In genomic region chr3:72237679-72238320, GRCh38 we compare ENCODE assay signal across 26 cellular contexts.
DNase-seq lines count a peak whose midpoint lies in the region; ATAC-seq and TF ChIP-seq lines count a peak whose summit lies in the region.
"Had no signal": no experiment of that assay in that cellular context is flagged by ENCODE, and none has a peak within 500 bp of the region (broad histone marks: within the 10 kb centered on the region; RNA-seq: fewer than 3 reads in every experiment).

No MANE protein-coding gene starts in this region.

- H3K27me3 Mint-ChIP-seq in nephron (ENCODE audit: low read depth), result peaks cover 16% of the 10 kb centered on the region
- H3K27me3 Mint-ChIP-seq: activated CD8-positive, alpha-beta memory T cell treated with anti-CD3 and anti-CD28 coated beads, Interleukin-2, amount 10 ng/mL, durations not matched to agents 7 days and 5 days; CD4-positive, alpha-beta T cell had no signal

- CTCF ChIA-PET in HEK293T (lab: Yijun Ruan, JAX), result no interaction called here

- peak; percentile 61 for DNase-seq in AG08395 (ENCODE audit: low spot score)
- DNase-seq in amniotic epithelial cell (ENCODE audit: low read depth), result peak; percentile 26
- peak; percentile 62 for DNase-seq in fibroblast of gingiva (ENCODE audit: low read depth)
- no peak for DNase-seq in activated CD4-positive, CD25-positive, alpha-beta regulatory T cell treated with anti-CD3 and anti-CD28 coated beads, Interleukin-2, amount 50 U/mL, for 72 hours
- DNase-seq in HEK293T (ENCODE audit: extremely low spot score), result no peak
- DNase-seq: activated CD4-positive, alpha-beta T cell treated with anti-CD3 and anti-CD28 coated beads, Interleukin-2, amount 50 U/mL, for 1 hour; activated CD8-positive, alpha-beta memory T cell treated with anti-CD3 and anti-CD28 coated beads, Interleukin-2, amount 10 ng/mL, durations not matched to agents 7 days and 5 days; activated naive CD4-positive, alpha-beta T cell treated with anti-CD3 and anti-CD28 coated beads, Interleukin-2, amount 10 ng/mL, durations not matched to agents 7 days and 5 days; activated T-cell treated with anti-CD3 and anti-CD28 coated beads, Interleukin-2, amount 50 U/mL, for 72 hours; CD4-positive, alpha-beta T cell; EL; heart left ventricle; NCI-H1092 treated with DMSO at 0.1 percent for 48 hours; NCI-H187 treated with DMSO at 0.1 percent for 48 hours; NCI-H2171 treated with DMSO at 0.1 percent for 48 hours; NCI-H524 treated with DMSO at 0.1 percent for 48 hours; SHP77; stimulated activated CD4-positive, alpha-beta T cell treated with anti-CD3 and anti-CD28 coated beads, Interleukin-12 subunit alpha, Interleukin-12 subunit beta, amount 100 ng/mL, for 4 hours; stimulated activated CD4-positive, alpha-beta T cell treated with anti-CD3 and anti-CD28 coated beads, Interleukin-4, amount 100 ng/mL, for 1 hour; SW 1271; T1000 had no signal

- no peak overlapping the region for H3K4me3 Mint-ChIP-seq in nephron
- H3K4me3 Mint-ChIP-seq: activated CD8-positive, alpha-beta memory T cell treated with anti-CD3 and anti-CD28 coated beads, Interleukin-2, amount 10 ng/mL, durations not matched to agents 7 days and 5 days; activated naive CD4-positive, alpha-beta T cell treated with anti-CD3 and anti-CD28 coated beads, Interleukin-2, amount 10 ng/mL, durations not matched to agents 7 days and 5 days; activated T-cell treated with anti-CD3 and anti-CD28 coated beads, Interleukin-2, amount 50 U/mL, for 72 hours; CD4-positive, alpha-beta T cell; neural progenitor cell; WTC11 had no signal

- TF ChIP-seq CTCF in nephron (IDR thresholded peaks at IDR 0.05; ENCODE audit: unreplicated experiment in 3 of 3), result no peak

- peak overlapping the region; percentile 41 to 77 (median 61) for H3K27ac Mint-ChIP-seq in nephron
- H3K27ac Mint-ChIP-seq: activated CD8-positive, alpha-beta memory T cell treated with anti-CD3 and anti-CD28 coated beads, Interleukin-2, amount 10 ng/mL, durations not matched to agents 7 days and 5 days; activated naive CD4-positive, alpha-beta T cell treated with anti-CD3 and anti-CD28 coated beads, Interleukin-2, amount 10 ng/mL, durations not matched to agents 7 days and 5 days; activated T-cell treated with anti-CD3 and anti-CD28 coated beads, Interleukin-2, amount 50 U/mL, for 72 hours; CD4-positive, alpha-beta T cell; neural progenitor cell; WTC11 had no signal

- POLR2A ChIA-PET in HEK293T (lab: Yijun Ruan, JAX), result no interaction called here

- H3K4me1 Mint-ChIP-seq in nephron, result peaks cover 56% of the 10 kb centered on the region
- H3K4me1 Mint-ChIP-seq: activated CD8-positive, alpha-beta memory T cell treated with anti-CD3 and anti-CD28 coated beads, Interleukin-2, amount 10 ng/mL, durations not matched to agents 7 days and 5 days; activated naive CD4-positive, alpha-beta T cell treated with anti-CD3 and anti-CD28 coated beads, Interleukin-2, amount 10 ng/mL, durations not matched to agents 7 days and 5 days had no signal

- no peaks in the 10 kb centered on the region for H3K9me3 Mint-ChIP-seq in nephron
- H3K9me3 Mint-ChIP-seq: activated T-cell treated with anti-CD3 and anti-CD28 coated beads, Interleukin-2, amount 50 U/mL, for 72 hours; CD4-positive, alpha-beta T cell had no signal

- no peaks in the 10 kb centered on the region for H3K36me3 Mint-ChIP-seq in nephron (ENCODE audit: low read depth)
- H3K36me3 Mint-ChIP-seq: activated CD8-positive, alpha-beta memory T cell treated with anti-CD3 and anti-CD28 coated beads, Interleukin-2, amount 10 ng/mL, durations not matched to agents 7 days and 5 days; activated naive CD4-positive, alpha-beta T cell treated with anti-CD3 and anti-CD28 coated beads, Interleukin-2, amount 10 ng/mL, durations not matched to agents 7 days and 5 days; neural progenitor cell; WTC11 had no signal

- ATAC-seq in GM21737 (IDR thresholded peaks at IDR 0.05; ENCODE audit: unreplicated experiment) (no peak), HG02885 (IDR thresholded peaks at IDR 0.05; ENCODE audit: poor library complexity, unreplicated experiment) (no peak)
- ATAC-seq: activated CD8-positive, alpha-beta memory T cell treated with anti-CD3 and anti-CD28 coated beads, Interleukin-2, amount 10 ng/mL, durations not matched to agents 7 days and 5 days; activated T-cell treated with anti-CD3 and anti-CD28 coated beads, Interleukin-2, amount 50 U/mL, for 72 hours; heart left ventricle; WTC11 had no signal

TF ChIP-seq in HEK293T, 16 proteins besides CTCF, POLR2A, EP300 and RAD21:
- TF ChIP-seq ARNT (IDR thresholded peaks at IDR 0.05) (no peak), NFRKB (IDR thresholded peaks at IDR 0.05) (no peak), HDGF (IDR thresholded peaks at IDR 0.05; ENCODE audit: borderline replicate concordance) (no peak), FOXK2 (IDR thresholded peaks at IDR 0.05) (no peak), L3MBTL2 (conservative IDR thresholded peaks at IDR 0.05) (no peak), FOXM1 (IDR thresholded peaks at IDR 0.05; ENCODE audit: borderline replicate concordance) (no peak), SP1 (IDR thresholded peaks at IDR 0.05) (no peak), SUZ12 (IDR thresholded peaks at IDR 0.05) (no peak), ZNF384 (IDR thresholded peaks at IDR 0.05) (no peak)

Comparison
In these comparisons a context has a peak if more than half of its experiments do, and no peak if none do; other contexts are left out.
1. DNase-seq: peak in AG08395 (single experiment), amniotic epithelial cell (single experiment) and fibroblast of gingiva (single experiment); none in activated CD4-positive, CD25-positive, alpha-beta regulatory T cell treated with anti-CD3 and anti-CD28 coated beads, Interleukin-2, amount 50 U/mL, for 72 hours (single experiment) and HEK293T (single experiment).